In the genomic region with DNA sequence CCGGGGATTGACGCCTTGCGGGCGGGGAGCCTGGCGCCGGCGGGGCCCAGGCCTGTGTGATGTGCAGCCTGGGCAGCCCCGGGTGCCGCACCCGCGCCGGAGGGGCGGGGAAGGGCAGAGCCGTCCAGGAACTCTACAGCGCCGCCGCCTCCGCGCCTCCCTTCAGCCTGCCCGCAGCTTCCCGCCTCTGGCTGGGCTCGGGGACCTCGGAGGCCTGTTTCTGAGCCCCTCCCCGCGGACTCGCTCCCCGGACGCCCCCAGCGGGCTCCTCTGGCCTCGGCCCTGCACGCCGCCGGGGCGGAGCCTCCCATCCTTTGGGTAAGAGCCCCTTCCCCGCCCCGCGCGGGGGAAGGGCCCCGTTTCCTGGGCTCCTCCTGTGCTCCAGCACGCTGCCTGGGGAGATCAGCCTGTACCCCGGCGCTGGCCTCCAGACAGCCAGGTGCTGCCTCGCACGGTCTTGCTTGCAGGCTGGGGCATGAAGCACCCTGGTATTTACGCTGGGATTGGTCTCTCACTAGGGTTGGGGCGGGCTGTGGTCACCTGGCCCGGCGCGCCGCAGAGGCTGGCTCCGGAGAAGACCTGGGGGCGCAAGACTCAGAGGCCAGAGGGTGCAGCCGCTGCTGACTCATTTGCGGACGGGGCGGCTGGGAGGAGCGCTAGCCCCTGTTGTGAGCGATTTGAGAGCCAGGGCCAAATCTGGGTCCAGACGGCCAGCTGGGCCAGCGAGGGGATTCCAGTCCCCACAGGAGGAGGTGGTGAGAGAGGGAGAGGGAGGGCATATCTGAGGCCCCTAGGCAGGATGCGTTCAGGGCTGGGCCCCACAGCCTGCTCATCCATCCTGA, we compare ENCODE assay signal across 1 cellular context.
A peak's percentile ranks its signal among the peaks of the same experiment; 100 is the strongest.
TF ChIP-seq lines count a peak whose summit lies in the region.

No MANE protein-coding gene starts in this region.

TF ChIP-seq in HepG2, 621 proteins besides CTCF, POLR2A, EP300 and RAD21 (continued from another document and continues in another):
- TF ChIP-seq ZSCAN21 (CRISPR knock-in tag; IDR thresholded peaks at IDR 0.05; ENCODE audit: borderline replicate concordance), result peak; percentile 77; the same call in 1 of the 2 replicates
- TF ChIP-seq TFDP1 (CRISPR knock-in tag; IDR thresholded peaks at IDR 0.05; ENCODE audit: borderline replicate concordance), result peak; percentile 85; the same call in 1 of the 2 replicates
- peak; percentile 85 for TF ChIP-seq FOSL2 (CRISPR knock-in tag; IDR thresholded peaks at IDR 0.05)
- peak; percentile 71; the same call in 1 of the 2 replicates for TF ChIP-seq ZSCAN12 (CRISPR knock-in tag; IDR thresholded peaks at IDR 0.05)
- TF ChIP-seq POLR2AphosphoS5 (IDR thresholded peaks at IDR 0.05; ENCODE audit: low read depth, low read length), result peak; percentile 46
- peak; percentile 88; the same call in 1 of the 2 replicates for TF ChIP-seq ZNF816 (CRISPR knock-in tag; IDR thresholded peaks at IDR 0.05; ENCODE audit: borderline replicate concordance)
- TF ChIP-seq ZNF350 (CRISPR knock-in tag; IDR thresholded peaks at IDR 0.05; ENCODE audit: borderline replicate concordance, low read depth), result peak; percentile 82
- TF ChIP-seq PRDM15 (CRISPR knock-in tag; IDR thresholded peaks at IDR 0.05), result peak; percentile 60
- TF ChIP-seq ZMYM4 (CRISPR knock-in tag; IDR thresholded peaks at IDR 0.05), result peak; percentile 77
- TF ChIP-seq DDIT3 (CRISPR knock-in tag; IDR thresholded peaks at IDR 0.05), result no peak
- TF ChIP-seq PAWR (CRISPR knock-in tag; IDR thresholded peaks at IDR 0.05; ENCODE audit: borderline replicate concordance), result no peak
- TF ChIP-seq ZFP36L2 (CRISPR knock-in tag; IDR thresholded peaks at IDR 0.05), result no peak
- TF ChIP-seq SRSF1 (optimal IDR thresholded peaks at IDR 0.05; ENCODE audit: low read depth, low read length), result peak; percentile 50
- TF ChIP-seq ZNF792 (CRISPR knock-in tag; IDR thresholded peaks at IDR 0.05), result peak; percentile 11; the same call in 1 of the 2 replicates
- peak; percentile 23; the same call in 1 of the 2 replicates for TF ChIP-seq ZMAT3 (CRISPR knock-in tag; conservative IDR thresholded peaks at IDR 0.05)
- TF ChIP-seq ZNF749 (CRISPR knock-in tag; IDR thresholded peaks at IDR 0.05; ENCODE audit: borderline replicate concordance), result 0 out of 2 replicates have a peak, but pooled peaks have one; percentile 60
- peak; percentile 27; the same call in 1 of the 2 replicates for TF ChIP-seq KLF6 (CRISPR knock-in tag; IDR thresholded peaks at IDR 0.05)
- TF ChIP-seq MYNN (CRISPR knock-in tag; IDR thresholded peaks at IDR 0.05; ENCODE audit: low read depth), result no peak
- TF ChIP-seq NR2F6 (IDR thresholded peaks at IDR 0.05), result no peak
- peak; percentile 27; the same call in 1 of the 2 replicates for TF ChIP-seq NR2F6 (CRISPR knock-in tag; IDR thresholded peaks at IDR 0.05)
- peak in 1 of 2 experiments; percentile 89; a peak in 1 of 4 replicates for TF ChIP-seq HMGXB4 (CRISPR knock-in tag; IDR thresholded peaks at IDR 0.05; ENCODE audit: borderline replicate concordance in 1 of 2, low read depth in 1 of 2)
- TF ChIP-seq NFKB2 (CRISPR knock-in tag; IDR thresholded peaks at IDR 0.05; ENCODE audit: borderline replicate concordance), result peak; percentile 95; the same call in 1 of the 2 replicates
- TF ChIP-seq ZNF136 (CRISPR knock-in tag; IDR thresholded peaks at IDR 0.05; ENCODE audit: low read depth), result no peak
- no peak; the same call in 1 of the 2 replicates for TF ChIP-seq NCOA2 (CRISPR knock-in tag; IDR thresholded peaks at IDR 0.05)
- TF ChIP-seq, protein P1, sequence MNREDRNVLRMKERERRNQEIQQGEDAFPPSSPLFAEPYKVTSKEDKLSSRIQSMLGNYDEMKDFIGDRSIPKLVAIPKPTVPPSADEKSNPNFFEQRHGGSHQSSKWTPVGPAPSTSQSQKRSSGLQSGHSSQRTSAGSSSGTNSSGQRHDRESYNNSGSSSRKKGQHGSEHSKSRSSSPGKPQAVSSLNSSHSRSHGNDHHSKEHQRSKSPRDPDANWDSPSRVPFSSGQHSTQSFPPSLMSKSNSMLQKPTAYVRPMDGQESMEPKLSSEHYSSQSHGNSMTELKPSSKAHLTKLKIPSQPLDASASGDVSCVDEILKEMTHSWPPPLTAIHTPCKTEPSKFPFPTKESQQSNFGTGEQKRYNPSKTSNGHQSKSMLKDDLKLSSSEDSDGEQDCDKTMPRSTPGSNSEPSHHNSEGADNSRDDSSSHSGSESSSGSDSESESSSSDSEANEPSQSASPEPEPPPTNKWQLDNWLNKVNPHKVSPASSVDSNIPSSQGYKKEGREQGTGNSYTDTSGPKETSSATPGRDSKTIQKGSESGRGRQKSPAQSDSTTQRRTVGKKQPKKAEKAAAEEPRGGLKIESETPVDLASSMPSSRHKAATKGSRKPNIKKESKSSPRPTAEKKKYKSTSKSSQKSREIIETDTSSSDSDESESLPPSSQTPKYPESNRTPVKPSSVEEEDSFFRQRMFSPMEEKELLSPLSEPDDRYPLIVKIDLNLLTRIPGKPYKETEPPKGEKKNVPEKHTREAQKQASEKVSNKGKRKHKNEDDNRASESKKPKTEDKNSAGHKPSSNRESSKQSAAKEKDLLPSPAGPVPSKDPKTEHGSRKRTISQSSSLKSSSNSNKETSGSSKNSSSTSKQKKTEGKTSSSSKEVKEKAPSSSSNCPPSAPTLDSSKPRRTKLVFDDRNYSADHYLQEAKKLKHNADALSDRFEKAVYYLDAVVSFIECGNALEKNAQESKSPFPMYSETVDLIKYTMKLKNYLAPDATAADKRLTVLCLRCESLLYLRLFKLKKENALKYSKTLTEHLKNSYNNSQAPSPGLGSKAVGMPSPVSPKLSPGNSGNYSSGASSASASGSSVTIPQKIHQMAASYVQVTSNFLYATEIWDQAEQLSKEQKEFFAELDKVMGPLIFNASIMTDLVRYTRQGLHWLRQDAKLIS (CRISPR knock-in tag; IDR thresholded peaks at IDR 0.05), result no peak
- TF ChIP-seq, protein P2, sequence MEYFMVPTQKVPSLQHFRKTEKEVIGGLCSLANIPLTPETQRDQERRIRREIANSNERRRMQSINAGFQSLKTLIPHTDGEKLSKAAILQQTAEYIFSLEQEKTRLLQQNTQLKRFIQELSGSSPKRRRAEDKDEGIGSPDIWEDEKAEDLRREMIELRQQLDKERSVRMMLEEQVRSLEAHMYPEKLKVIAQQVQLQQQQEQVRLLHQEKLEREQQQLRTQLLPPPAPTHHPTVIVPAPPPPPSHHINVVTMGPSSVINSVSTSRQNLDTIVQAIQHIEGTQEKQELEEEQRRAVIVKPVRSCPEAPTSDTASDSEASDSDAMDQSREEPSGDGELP (IDR thresholded peaks at IDR 0.05; ENCODE audit: borderline replicate concordance, low read depth), result peak; percentile 63; the same call in 1 of the 2 replicates
- 0 out of 2 replicates have a peak, but pooled peaks have one; percentile 43 for TF ChIP-seq PBX3 (CRISPR knock-in tag; IDR thresholded peaks at IDR 0.05; ENCODE audit: borderline replicate concordance)
- 0 out of 2 replicates have a peak, but pooled peaks have one; percentile 58 for TF ChIP-seq ZBTB26 (CRISPR knock-in tag; IDR thresholded peaks at IDR 0.05; ENCODE audit: borderline replicate concordance)
- peak; percentile 80; the same call in 1 of the 2 replicates for TF ChIP-seq KLF12 (CRISPR knock-in tag; IDR thresholded peaks at IDR 0.05; ENCODE audit: borderline replicate concordance)
- peak; percentile 81 for TF ChIP-seq TEAD3 (CRISPR knock-in tag; optimal IDR thresholded peaks at IDR 0.05; ENCODE audit: borderline replicate concordance)
- peak; percentile 84 for TF ChIP-seq ZNF503 (CRISPR knock-in tag; IDR thresholded peaks at IDR 0.05)
- 0 out of 2 replicates have a peak, but pooled peaks have one; percentile 10 for TF ChIP-seq ZNF547 (CRISPR knock-in tag; IDR thresholded peaks at IDR 0.05)
- no peak for TF ChIP-seq NFIC (IDR thresholded peaks at IDR 0.05; ENCODE audit: low read length)
- TF ChIP-seq, protein P3, sequence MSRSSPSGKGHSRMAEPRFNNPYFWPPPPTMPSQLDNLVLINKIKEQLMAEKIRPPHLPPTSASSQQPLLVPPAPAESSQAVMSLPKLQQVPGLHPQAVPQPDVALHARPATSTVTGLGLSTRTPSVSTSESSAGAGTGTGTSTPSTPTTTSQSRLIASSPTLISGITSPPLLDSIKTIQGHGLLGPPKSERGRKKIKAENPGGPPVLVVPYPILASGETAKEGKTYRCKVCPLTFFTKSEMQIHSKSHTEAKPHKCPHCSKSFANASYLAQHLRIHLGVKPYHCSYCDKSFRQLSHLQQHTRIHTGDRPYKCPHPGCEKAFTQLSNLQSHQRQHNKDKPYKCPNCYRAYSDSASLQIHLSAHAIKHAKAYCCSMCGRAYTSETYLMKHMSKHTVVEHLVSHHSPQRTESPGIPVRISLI (CRISPR knock-in tag; IDR thresholded peaks at IDR 0.05; ENCODE audit: borderline replicate concordance), result no peak
- TF ChIP-seq ARNT2 (CRISPR knock-in tag; IDR thresholded peaks at IDR 0.05; ENCODE audit: low read depth), result peak; percentile 71
